8 cellular contexts compared by ENCODE assay signal in the genomic region with DNA sequence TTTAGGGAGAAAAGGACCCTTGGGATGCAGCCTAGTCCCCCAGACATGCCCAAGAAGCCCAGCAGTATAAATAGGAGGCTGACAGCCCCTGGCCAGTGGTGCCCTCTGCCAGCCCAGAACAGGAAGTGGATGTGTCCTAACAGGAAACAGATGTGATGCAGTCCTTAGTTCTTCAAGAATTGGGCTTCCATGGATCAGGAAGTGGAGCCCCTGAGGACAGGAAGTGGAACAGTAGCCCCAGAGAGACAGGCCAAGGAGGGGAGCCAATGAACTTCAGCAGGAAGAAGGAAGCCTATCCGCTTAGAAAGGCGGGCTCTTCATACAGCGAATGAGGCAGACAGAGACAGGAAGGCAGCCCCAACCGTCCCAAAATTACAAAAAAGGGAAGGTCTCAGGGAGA. TPM values are rescaled to one million over a fixed set of nuclear protein-coding genes. Genes with fewer than 3 reads are reported as not detected.
DNase-seq lines count a peak whose midpoint lies in the region; ATAC-seq and TF ChIP-seq lines count a peak whose summit lies in the region.

No MANE protein-coding gene starts in this region.

- no peak overlapping the region for H2AFZ ChIP-seq in osteoblast (ENCODE audit: low read length)

- no peak overlapping the region for H3K27ac ChIP-seq in osteoblast (ENCODE audit: low read depth, low read length)

- no peaks in the 10 kb centered on the region for H4K20me1 ChIP-seq in osteoblast (ENCODE audit: insufficient read depth, low read length)

- H3K4me3 ChIP-seq in osteoblast (ENCODE audit: insufficient read depth, low read length): no peak overlapping the region

- H3K4me2 ChIP-seq in osteoblast (ENCODE audit: insufficient read depth, low read length): no peak overlapping the region

- H3K9me3 ChIP-seq in osteoblast (ENCODE audit: low read depth, low read length): no peaks in the 10 kb centered on the region

- ATAC-seq in GM21825 (IDR thresholded peaks at IDR 0.05; ENCODE audit: unreplicated experiment): no peak

- no peaks in the 10 kb centered on the region for H3K27me3 ChIP-seq in osteoblast (ENCODE audit: insufficient read depth, low read length)

- no peaks in the 10 kb centered on the region for H3K79me2 ChIP-seq in osteoblast (ENCODE audit: insufficient read depth, low read length)

- DNase-seq in EL (peak; percentile 61), OCI-M1 (lab: John Stamatoyannopoulos, UW) (peak; percentile 54), epidermal melanocyte (ENCODE audit: insufficient read length, low spot score) (peak; percentile 44), osteoblast (ENCODE audit: insufficient read length, low spot score, missing footprints) (peak; percentile 80), RPMI8226 (no peak), posterior cingulate gyrus (no peak), foreskin melanocyte (no peak)

- peaks cover 5% of the 10 kb centered on the region for H3K4me1 ChIP-seq in osteoblast (ENCODE audit: insufficient read depth, low read length)

- no peak for TF ChIP-seq CTCF in osteoblast (IDR thresholded peaks at IDR 0.05; ENCODE audit: extremely low read depth, low read depth, low read length)

- intact Hi-C loops in posterior cingulate gyrus (cut with DNase I): loop anchor here (2.0 to 10.0 kb wide), 2 partner anchors 17 to 59 kb away; no protein-coding TSS in a partner anchor

- H3K36me3 ChIP-seq in osteoblast (ENCODE audit: insufficient read depth, low read length): no peaks in the 10 kb centered on the region

RNA-seq across cellular contexts. Expression of gene CTF1, which starts 7.2 kb away (rescaled TPM):
- 2.9 and 3.3 TPM in 2 replicates for total RNA-seq in osteoblast

RNA-seq across cellular contexts. Expression of gene BCL7C, which starts 9.7 kb away (rescaled TPM):
- 33.3 and 36.2 TPM in 2 replicates for total RNA-seq in osteoblast

RNA-seq across cellular contexts. Expression of gene FBXL19, which starts 19.8 kb away (rescaled TPM):
- total RNA-seq in osteoblast: 12.7 and 14.5 TPM in 2 replicates

RNA-seq across cellular contexts. Expression of gene ORAI3, which starts 45.3 kb away (rescaled TPM):
- total RNA-seq in osteoblast: 63.3 and 66.0 TPM in 2 replicates

RNA-seq across cellular contexts. Expression of gene SETD1A, which starts 54.0 kb away (rescaled TPM):
- 2.2 and 2.9 TPM in 2 replicates for total RNA-seq in osteoblast

Comparison
In these comparisons a context has a peak if more than half of its experiments do, and no peak if none do; other contexts are left out.
1. DNase-seq: peak in EL (single experiment), OCI-M1 (single experiment), epidermal melanocyte (single experiment) and osteoblast (single experiment); none in RPMI8226 (single experiment), posterior cingulate gyrus (0 of 10) and foreskin melanocyte (single experiment).